1 cellular context compared by ENCODE assay signal in genomic region chr17:41464173-41464572, GRCh38.
TF ChIP-seq lines count a peak whose summit lies in the region.

No MANE protein-coding gene starts in this region.

TF ChIP-seq in IMR-90, 13 proteins besides CTCF, POLR2A, EP300 and RAD21 (continued from another document):
- TF ChIP-seq MAFK (IDR thresholded peaks at IDR 0.05; ENCODE audit: low read depth, low read length) (no peak), BHLHE40 (IDR thresholded peaks at IDR 0.05; ENCODE audit: low read depth, low read length) (no peak), CHD1 (IDR thresholded peaks at IDR 0.05; ENCODE audit: low read depth, low read length) (no peak), FOS (IDR thresholded peaks at IDR 0.05; ENCODE audit: low read depth, low read length) (no peak), RFX5 (IDR thresholded peaks at IDR 0.05; ENCODE audit: low read depth, low read length) (no peak)
